17 cellular contexts compared by ENCODE assay signal in genomic region chr7:135853008-135853407, GRCh38.
"Had no signal": no experiment of that assay in that cellular context is flagged by ENCODE, and none has a peak within 500 bp of the region (broad histone marks: within the 10 kb centered on the region; RNA-seq: fewer than 3 reads in every experiment).

No MANE protein-coding gene starts in this region.

- DNase-seq: central memory CD4-positive, alpha-beta T cell; effector CD4-positive, alpha-beta T cell; endodermal cell; immature natural killer cell; mesendoderm; naive B cell; psoas muscle; retina; stimulated activated CD4-positive, alpha-beta T cell treated with anti-CD3 and anti-CD28 coated beads, Interleukin-2, amount 100 ng/mL, for 24 hours; stimulated activated CD4-positive, alpha-beta T cell treated with anti-CD3 and anti-CD28 coated beads, Interleukin-4, amount 100 ng/mL, for 4 hours; tibial artery; upper lobe of right lung had no signal

- H3K4me1 ChIP-seq: gastroesophageal sphincter, psoas muscle, tibial artery, upper lobe of right lung had no signal

- FAIRE-seq: endothelial cell of umbilical vein, keratinocyte had no signal

- H3K4me3 ChIP-seq: coronary artery, gastroesophageal sphincter, psoas muscle, tibial artery, upper lobe of right lung had no signal

- H3K36me3 ChIP-seq: gastroesophageal sphincter, tibial artery, upper lobe of right lung had no signal

- H3K9me3 ChIP-seq: gastroesophageal sphincter, psoas muscle, tibial artery, upper lobe of right lung had no signal

- H3K27ac ChIP-seq: coronary artery, gastroesophageal sphincter, psoas muscle, tibial artery, upper lobe of right lung had no signal

- H3K27me3 ChIP-seq: gastroesophageal sphincter, tibial artery, upper lobe of right lung had no signal

- ATAC-seq: gastroesophageal sphincter, psoas muscle, sciatic nerve, upper lobe of right lung had no signal
